Comparison of ENCODE assay signal across 23 cellular contexts in genomic region chr15:93019971-93020370, GRCh38.
DNase-seq lines count a peak whose midpoint lies in the region; ATAC-seq and TF ChIP-seq lines count a peak whose summit lies in the region.
"Had no signal": no experiment of that assay in that cellular context is flagged by ENCODE, and none has a peak within 500 bp of the region (broad histone marks: within the 10 kb centered on the region; RNA-seq: fewer than 3 reads in every experiment).

No MANE protein-coding gene starts in this region.

- H3K9me3 Mint-ChIP-seq in IgD-negative memory B cell (no peaks in the 10 kb centered on the region), neural crest cell (no peaks in the 10 kb centered on the region)
- no peaks in the 10 kb centered on the region for H3K9me3 Mint-ChIP-seq in activated naive CD8-positive, alpha-beta T cell (ENCODE audit: low read depth)

- DNase-seq in activated effector memory CD4-positive, alpha-beta T cell treated with anti-CD3 and anti-CD28 coated beads, Interleukin-2, amount 50 U/mL, for 16 hours = peak; percentile 60
- no peak for DNase-seq in activated effector memory CD4-positive, alpha-beta T cell treated with Interleukin-2 at 50 U/mL for 16 hours
- DNase-seq in neural crest cell (ENCODE audit: low read depth, low spot score) = no peak
- no peak for DNase-seq in right atrium auricular region (ENCODE audit: low spot score)
- DNase-seq: activated CD4-positive, alpha-beta T cell treated with anti-CD3 and anti-CD28 coated beads for 48 hours; brain microvascular endothelial cell; C1 segment of cervical spinal cord; effector CD4-positive, alpha-beta T cell; foreskin fibroblast; heart left ventricle; mesendoderm; NCI-H1694 treated with DMSO at 0.1 percent for 48 hours; NCI-H2171 treated with DMSO at 0.1 percent for 48 hours; small intestine; stimulated activated CD4-positive, alpha-beta T cell treated with anti-CD3 and anti-CD28 coated beads, Interleukin-1b, Interleukin-23, amount 100 ng/mL, for 48 hours; uterus had no signal

- H3K27me3 ChIP-seq in right atrium auricular region = no peaks in the 10 kb centered on the region
- H3K27me3 ChIP-seq: brain microvascular endothelial cell, heart left ventricle, SJSA1, suprapubic skin, uterus had no signal

- peaks cover 13% of the 10 kb centered on the region for H3K36me3 Mint-ChIP-seq in IgD-negative memory B cell
- H3K36me3 Mint-ChIP-seq in activated naive CD8-positive, alpha-beta T cell = peaks cover 42% of the 10 kb centered on the region
- peaks cover 57% of the 10 kb centered on the region for H3K36me3 Mint-ChIP-seq in neural crest cell (ENCODE audit: low read depth)

- no peaks in the 10 kb centered on the region for H3K9me3 ChIP-seq in right atrium auricular region
- H3K9me3 ChIP-seq: heart left ventricle, SJSA1, suprapubic skin, uterus had no signal

- no peaks in the 10 kb centered on the region for H3K27me3 Mint-ChIP-seq in IgD-negative memory B cell
- H3K27me3 Mint-ChIP-seq in activated naive CD8-positive, alpha-beta T cell = no peaks in the 10 kb centered on the region
- H3K27me3 Mint-ChIP-seq in neural crest cell (ENCODE audit: low read depth) = no peaks in the 10 kb centered on the region

- H3K4me3 ChIP-seq in right atrium auricular region = no peak overlapping the region
- H3K4me3 ChIP-seq: heart left ventricle, SJSA1, suprapubic skin, uterus had no signal

- H3K4me3 Mint-ChIP-seq in IgD-negative memory B cell (peak overlapping the region in 2 of 4 donors; percentile 12 to 46), neural crest cell (peak overlapping the region; percentile 2)
- no peak overlapping the region for H3K4me3 Mint-ChIP-seq in activated naive CD8-positive, alpha-beta T cell

- no peak for ATAC-seq in GM19324 (IDR thresholded peaks at IDR 0.05; ENCODE audit: low FRiP score, unreplicated experiment)
- ATAC-seq: HCT116, heart left ventricle had no signal

- no peak overlapping the region for H3K27ac ChIP-seq in right atrium auricular region
- H3K27ac ChIP-seq: brain microvascular endothelial cell, heart left ventricle, HL-60, SJSA1, suprapubic skin, uterus had no signal

- TF ChIP-seq CTCF in neural crest cell (conservative IDR thresholded peaks at IDR 0.05) (no peak), right atrium auricular region (IDR thresholded peaks at IDR 0.05) (no peak)

- peaks cover 86% of the 10 kb centered on the region for H3K36me3 ChIP-seq in right atrium auricular region
- H3K36me3 ChIP-seq: uterus had no signal

- H3K4me1 Mint-ChIP-seq in IgD-negative memory B cell (peaks cover 9 to 28% (median 20%) of the 10 kb centered on the region in 3 donors), neural crest cell (no peaks in the 10 kb centered on the region)
- H3K4me1 Mint-ChIP-seq in activated naive CD8-positive, alpha-beta T cell (ENCODE audit: low read depth) = peaks cover 81% of the 10 kb centered on the region

- H3K4me1 ChIP-seq in right atrium auricular region = peaks cover 0 to 6% of the 10 kb centered on the region in 2 donors
- H3K4me1 ChIP-seq: SJSA1, suprapubic skin, uterus had no signal

- H3K27ac Mint-ChIP-seq in IgD-negative memory B cell = peak overlapping the region; percentile 27 to 28 (median 27)
- H3K27ac Mint-ChIP-seq in activated naive CD8-positive, alpha-beta T cell = peak overlapping the region; percentile 96
- no peak overlapping the region for H3K27ac Mint-ChIP-seq in neural crest cell (ENCODE audit: unreplicated experiment)
